8 cellular contexts compared by ENCODE assay signal in genomic region chr2:219178377-219179175, GRCh38. TPM values are rescaled to one million over a fixed set of nuclear protein-coding genes. Genes with fewer than 3 reads are reported as not detected.
DNase-seq lines count a peak whose midpoint lies in the region; ATAC-seq and TF ChIP-seq lines count a peak whose summit lies in the region.

No MANE protein-coding gene starts in this region.

- peaks cover 62% of the 10 kb centered on the region for H3K4me1 Mint-ChIP-seq in activated CD4-positive, alpha-beta T cell treated with anti-CD3 and anti-CD28 coated beads, Interleukin-2, amount 10 ng/mL, durations not matched to agents 24 days and 14 days

- H3K4me3 ChIP-seq in endocrine pancreas (ENCODE audit: control insufficient read depth, insufficient read depth, low read length) (peak overlapping the region; percentile 84), suprapubic skin (peak overlapping the region; percentile 85)

- H3K9me3 ChIP-seq in endocrine pancreas (ENCODE audit: control insufficient read depth, low read length) = no peaks in the 10 kb centered on the region
- H3K9me3 ChIP-seq in suprapubic skin = no peaks in the 10 kb centered on the region

- no peaks in the 10 kb centered on the region for H3K27me3 Mint-ChIP-seq in activated CD4-positive, alpha-beta T cell treated with anti-CD3 and anti-CD28 coated beads, Interleukin-2, amount 10 ng/mL, durations not matched to agents 24 days and 14 days

- H3K4me1 ChIP-seq in endocrine pancreas (ENCODE audit: control insufficient read depth, insufficient read depth, low read length) (peaks cover 7% of the 10 kb centered on the region), suprapubic skin (peaks cover 39% of the 10 kb centered on the region)

- H3K27me3 ChIP-seq in endocrine pancreas (ENCODE audit: control insufficient read depth, insufficient read depth, low read length) (no peaks in the 10 kb centered on the region), suprapubic skin (no peaks in the 10 kb centered on the region)

- H3K4me3 Mint-ChIP-seq in activated CD4-positive, alpha-beta T cell treated with anti-CD3 and anti-CD28 coated beads, Interleukin-2, amount 10 ng/mL, durations not matched to agents 24 days and 14 days = peak overlapping the region; percentile 94

- peak overlapping the region; percentile 99 for H3K27ac ChIP-seq in suprapubic skin

- 3% methylated on average over 30 of the region's 45 CpGs for WGBS in suprapubic skin

- intact Hi-C loops in activated CD4-positive, alpha-beta T cell treated with anti-CD3 and anti-CD28 coated beads, Interleukin-2, amount 10 ng/mL, durations not matched to agents 24 days and 14 days (cut with micrococcal nuclease) = loop anchor here (1.0 to 5.0 kb wide), 3 partner anchors 365 to 961 kb away; partner anchors contain the start of genes ARPC2, CHPF and TTLL4

- TF ChIP-seq EP300 in suprapubic skin (IDR thresholded peaks at IDR 0.05) = no peak

- DNase-seq in ELR (ENCODE audit: low read depth) (peak; percentile 51), KBM-7 (peak; percentile 42), mucosa of gallbladder (ENCODE audit: low spot score) (peak; percentile 29), suprapubic skin (ENCODE audit: low spot score in 2 of 2) (peak in 1 of 2 donors; percentile 83), mesenteric fat pad (ENCODE audit: low spot score) (no peak)
- DNase-seq in activated CD4-positive, alpha-beta T cell treated with anti-CD3 and anti-CD28 coated beads, Interleukin-2, amount 10 ng/mL, durations not matched to agents 24 days and 14 days = peak; percentile 84

- in situ Hi-C loops in KBM-7 (cut with MboI; ENCODE audit: low pct_unique_long_range_greater_than_20kb, low sequenced_read_pairs) = no loop called here

- H3K36me3 ChIP-seq in endocrine pancreas (ENCODE audit: control insufficient read depth, insufficient read depth, low read length) = peaks cover 22% of the 10 kb centered on the region
- H3K36me3 ChIP-seq in suprapubic skin = peaks cover 57% of the 10 kb centered on the region

- H3K27ac Mint-ChIP-seq in activated CD4-positive, alpha-beta T cell treated with anti-CD3 and anti-CD28 coated beads, Interleukin-2, amount 10 ng/mL, durations not matched to agents 24 days and 14 days = peak overlapping the region; percentile 87

- H3K9ac ChIP-seq in endocrine pancreas (ENCODE audit: control insufficient read depth, insufficient read depth, low read length) = peak overlapping the region; percentile 62

- TF ChIP-seq POLR2A in suprapubic skin (IDR thresholded peaks at IDR 0.05) = no peak

- ATAC-seq in GM21529 (IDR thresholded peaks at IDR 0.05; ENCODE audit: unreplicated experiment) = peak; percentile 14

- no peaks in the 10 kb centered on the region for H3K9me3 Mint-ChIP-seq in activated CD4-positive, alpha-beta T cell treated with anti-CD3 and anti-CD28 coated beads, Interleukin-2, amount 10 ng/mL, durations not matched to agents 24 days and 14 days

- TF ChIP-seq CTCF in suprapubic skin (IDR thresholded peaks at IDR 0.05) = no peak

- peaks cover 52% of the 10 kb centered on the region for H3K36me3 Mint-ChIP-seq in activated CD4-positive, alpha-beta T cell treated with anti-CD3 and anti-CD28 coated beads, Interleukin-2, amount 10 ng/mL, durations not matched to agents 24 days and 14 days (ENCODE audit: low read depth)

RNA-seq across cellular contexts. Expression of gene RETREG2, which starts 0.5 kb away (rescaled TPM):
- total RNA-seq in activated CD4-positive, alpha-beta T cell treated with anti-CD3 and anti-CD28 coated beads, Interleukin-2, amount 10 ng/mL, durations not matched to agents 24 days and 14 days = 54.1 and 57.4 TPM in 2 replicates
- total RNA-seq in mucosa of gallbladder (116 TPM), suprapubic skin (100 to 1,000 TPM in 2 of 4 donors, 10 to 100 TPM in 2; 61.0 to 106 (median 91.9) TPM), mesenteric fat pad (68.1 TPM)

RNA-seq across cellular contexts. Expression of gene CNPPD1, which starts 1.9 kb away (rescaled TPM):
- 62.0 and 62.6 TPM in 2 replicates for total RNA-seq in activated CD4-positive, alpha-beta T cell treated with anti-CD3 and anti-CD28 coated beads, Interleukin-2, amount 10 ng/mL, durations not matched to agents 24 days and 14 days
- total RNA-seq in mucosa of gallbladder (81.2 TPM), suprapubic skin (10 to 100 TPM; 44.9 to 70.3 (median 53.0) TPM), mesenteric fat pad (82.8 TPM)

RNA-seq across cellular contexts. Expression of gene SLC23A3, which starts 8.7 kb away (rescaled TPM):
- 1.8 and 2.3 TPM in 2 replicates for total RNA-seq in activated CD4-positive, alpha-beta T cell treated with anti-CD3 and anti-CD28 coated beads, Interleukin-2, amount 10 ng/mL, durations not matched to agents 24 days and 14 days
- 4.7 TPM for total RNA-seq in mucosa of gallbladder
- 10 to 100 TPM in 1 of 4 donors, 1 to 10 TPM in 3; 2.4 to 12.6 (median 3.2) TPM for total RNA-seq in suprapubic skin
- total RNA-seq in mesenteric fat pad = 0.93 TPM

RNA-seq across cellular contexts. Expression of gene NHEJ1, which starts 18.0 kb away (rescaled TPM):
- 20.7 and 22.8 TPM in 2 replicates for total RNA-seq in activated CD4-positive, alpha-beta T cell treated with anti-CD3 and anti-CD28 coated beads, Interleukin-2, amount 10 ng/mL, durations not matched to agents 24 days and 14 days
- 8.7 TPM for total RNA-seq in mucosa of gallbladder
- total RNA-seq in suprapubic skin = 10 to 100 TPM; 15.7 to 19.2 (median 18.3) TPM
- total RNA-seq in mesenteric fat pad = 13.8 TPM

RNA-seq across cellular contexts. Expression of gene ZFAND2B, which starts 28.0 kb away (rescaled TPM):
- 36.7 and 37.4 TPM in 2 replicates for total RNA-seq in activated CD4-positive, alpha-beta T cell treated with anti-CD3 and anti-CD28 coated beads, Interleukin-2, amount 10 ng/mL, durations not matched to agents 24 days and 14 days
- 52.6 TPM for total RNA-seq in mucosa of gallbladder
- 10 to 100 TPM; 48.1 to 84.7 (median 64.4) TPM for total RNA-seq in suprapubic skin
- total RNA-seq in mesenteric fat pad = 31.3 TPM
